Comparison of ENCODE assay signal across 12 cellular contexts in the genomic region with DNA sequence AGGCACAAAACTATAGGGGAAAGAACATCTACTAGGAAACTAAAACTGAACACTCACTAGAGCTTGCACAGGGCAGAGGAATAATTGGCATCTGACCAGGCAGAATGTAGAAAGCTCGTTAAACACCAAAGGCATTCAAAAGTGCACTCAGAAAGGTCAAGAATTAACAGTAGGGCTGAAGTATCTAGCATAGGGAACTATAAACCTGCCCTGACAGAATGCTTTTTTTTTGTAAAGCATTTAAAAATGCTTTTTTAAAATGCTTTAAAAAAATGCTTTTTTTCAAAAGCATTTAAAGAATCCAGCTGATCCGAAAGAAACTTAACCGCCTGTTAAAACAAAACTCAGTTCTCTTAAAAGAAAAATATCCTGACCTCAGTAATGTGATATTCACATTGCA.
DNase-seq lines count a peak whose midpoint lies in the region; ATAC-seq and TF ChIP-seq lines count a peak whose summit lies in the region.
"Had no signal": no experiment of that assay in that cellular context is flagged by ENCODE, and none has a peak within 500 bp of the region (broad histone marks: within the 10 kb centered on the region; RNA-seq: fewer than 3 reads in every experiment).

No MANE protein-coding gene starts in this region.

- no peak overlapping the region for H3K4me3 Mint-ChIP-seq in MCF 10A (ENCODE audit: unreplicated experiment)
- H3K4me3 Mint-ChIP-seq in activated CD4-positive, alpha-beta T cell treated with anti-CD3 and anti-CD28 coated beads, Interleukin-2, amount 10 ng/mL, durations not matched to agents 24 days and 14 days: no peak overlapping the region
- H3K4me3 Mint-ChIP-seq: immature natural killer cell had no signal

- H3K14ac ChIP-seq in mesenchymal stem cell (ENCODE audit: low read length in 2 of 2): no peak overlapping the region

- 83% methylated on average over 1 of the region's 3 CpGs for WGBS in mesenchymal stem cell

- peak overlapping the region; percentile 4 for H3K27ac Mint-ChIP-seq in MCF 10A (ENCODE audit: low read depth, unreplicated experiment)
- no peak overlapping the region for H3K27ac Mint-ChIP-seq in activated CD4-positive, alpha-beta T cell treated with anti-CD3 and anti-CD28 coated beads, Interleukin-2, amount 10 ng/mL, durations not matched to agents 24 days and 14 days
- H3K27ac Mint-ChIP-seq: immature natural killer cell had no signal

- H3K4me1 ChIP-seq in breast epithelium (no peaks in the 10 kb centered on the region), mesenchymal stem cell (ENCODE audit: control insufficient read depth, insufficient read depth, low read depth, low read length) (no peaks in the 10 kb centered on the region)
- H3K4me1 ChIP-seq: HAP-1 had no signal

- no peak overlapping the region for H2AFZ ChIP-seq in mesenchymal stem cell (ENCODE audit: low read depth, low read length)

- no peaks in the 10 kb centered on the region for H3K27me3 Mint-ChIP-seq in MCF 10A (ENCODE audit: insufficient read depth, unreplicated experiment)
- H3K27me3 Mint-ChIP-seq in activated CD4-positive, alpha-beta T cell treated with anti-CD3 and anti-CD28 coated beads, Interleukin-2, amount 10 ng/mL, durations not matched to agents 24 days and 14 days: no peaks in the 10 kb centered on the region

- H3K4ac ChIP-seq in mesenchymal stem cell (ENCODE audit: low read depth in 1 of 2, low read length in 2 of 2): no peak overlapping the region

- H3K27me3 ChIP-seq in breast epithelium (no peaks in the 10 kb centered on the region), mesenchymal stem cell (ENCODE audit: control insufficient read depth in 1 of 2, insufficient read depth in 1 of 2, low read length in 2 of 2) (no peaks in the 10 kb centered on the region)

- POLR2A ChIA-PET in MCF 10A (lab: Yijun Ruan, JAX): interaction anchor here (0.7 to 4.3 kb wide), 12 partner anchors 8 to 150 kb away, joined by 3 to 126 read pairs (median 4); a partner anchor contains a TSS

- no peak for TF ChIP-seq POLR2A in breast epithelium (IDR thresholded peaks at IDR 0.05)

- ATAC-seq in HG03432 (IDR thresholded peaks at IDR 0.05; ENCODE audit: unreplicated experiment): no peak

- H3K36me3 ChIP-seq in breast epithelium (no peaks in the 10 kb centered on the region), mesenchymal stem cell (ENCODE audit: control insufficient read depth in 1 of 2, insufficient read depth in 2 of 2, low read depth in 1 of 2, low read length in 2 of 2) (no peaks in the 10 kb centered on the region)
- H3K36me3 ChIP-seq: HAP-1 had no signal

- no peak overlapping the region for H4K8ac ChIP-seq in mesenchymal stem cell (ENCODE audit: low read length)

- H3K9me3 Mint-ChIP-seq in MCF 10A (ENCODE audit: unreplicated experiment): peaks cover 15% of the 10 kb centered on the region
- peaks cover 4% of the 10 kb centered on the region for H3K9me3 Mint-ChIP-seq in activated CD4-positive, alpha-beta T cell treated with anti-CD3 and anti-CD28 coated beads, Interleukin-2, amount 10 ng/mL, durations not matched to agents 24 days and 14 days

- no peaks in the 10 kb centered on the region for H3K79me1 ChIP-seq in mesenchymal stem cell (replicated peaks; ENCODE audit: low read length, poor library complexity, severe bottlenecking)

- CTCF ChIA-PET in MCF 10A (lab: Yijun Ruan, JAX): interaction anchor here (0.7 to 1.5 kb wide), 3 partner anchors 10 to 170 kb away, joined by 3 to 4 read pairs (median 4); no protein-coding TSS in a partner anchor

- H3K9ac ChIP-seq in mesenchymal stem cell (ENCODE audit: low read length): no peak overlapping the region

- H2BK15ac ChIP-seq in mesenchymal stem cell (ENCODE audit: low read depth, poor library complexity, severe bottlenecking): no peak overlapping the region

- H3K18ac ChIP-seq in mesenchymal stem cell (ENCODE audit: low read depth in 1 of 2, low read length in 2 of 2): no peak overlapping the region

- H3K9me3 ChIP-seq in breast epithelium (no peaks in the 10 kb centered on the region), mesenchymal stem cell (ENCODE audit: control insufficient read depth, low read length) (no peaks in the 10 kb centered on the region)
- H3K9me3 ChIP-seq: HAP-1 had no signal

- H3K36me3 Mint-ChIP-seq in MCF 10A (ENCODE audit: insufficient read depth, unreplicated experiment): no peaks in the 10 kb centered on the region
- no peaks in the 10 kb centered on the region for H3K36me3 Mint-ChIP-seq in activated CD4-positive, alpha-beta T cell treated with anti-CD3 and anti-CD28 coated beads, Interleukin-2, amount 10 ng/mL, durations not matched to agents 24 days and 14 days (ENCODE audit: low read depth)
- H3K36me3 Mint-ChIP-seq: immature natural killer cell had no signal

- no peak overlapping the region for H4K91ac ChIP-seq in mesenchymal stem cell (ENCODE audit: low read length)

- H3K4me1 Mint-ChIP-seq in MCF 10A (ENCODE audit: insufficient read depth, unreplicated experiment): peaks cover 24% of the 10 kb centered on the region
- no peaks in the 10 kb centered on the region for H3K4me1 Mint-ChIP-seq in activated CD4-positive, alpha-beta T cell treated with anti-CD3 and anti-CD28 coated beads, Interleukin-2, amount 10 ng/mL, durations not matched to agents 24 days and 14 days
- H3K4me1 Mint-ChIP-seq: immature natural killer cell had no signal

- no peak overlapping the region for H3K4me3 ChIP-seq in breast epithelium
- no peak overlapping the region for H3K4me3 ChIP-seq in choroid plexus epithelial cell (ENCODE audit: low read depth, low read length)
- no peak overlapping the region for H3K4me3 ChIP-seq in mesenchymal stem cell (ENCODE audit: insufficient read depth in 1 of 2, low read depth in 1 of 2, low read length in 2 of 2)
- H3K4me3 ChIP-seq: HAP-1 had no signal

- DNase-seq in MCF 10A (ENCODE audit: unreplicated experiment) (peak; percentile 21), breast epithelium (ENCODE audit: low spot score in 2 of 2) (no peak), choroid plexus epithelial cell (ENCODE audit: low read depth) (peak; percentile 88), mesenchymal stem cell (no peak), dedifferentiated amniotic fluid mesenchymal stem cell (ENCODE audit: extremely low spot score) (no peak), GM20000 (ENCODE audit: low spot score) (no peak)
- no peak for DNase-seq in activated CD4-positive, alpha-beta T cell treated with anti-CD3 and anti-CD28 coated beads, Interleukin-2, amount 10 ng/mL, durations not matched to agents 24 days and 14 days
- DNase-seq: activated gamma-delta T cell, immature natural killer cell, NCI-H146 had no signal

- TF ChIP-seq CTCF in MCF 10A (IDR thresholded peaks at IDR 0.05; ENCODE audit: unreplicated experiment) (no peak), breast epithelium (IDR thresholded peaks at IDR 0.05) (no peak), choroid plexus epithelial cell (conservative IDR thresholded peaks at IDR 0.05; ENCODE audit: low read depth, low read length) (no peak), GM20000 (IDR thresholded peaks at IDR 0.05; ENCODE audit: extremely low read depth, missing control alignments) (no peak)

- no peak overlapping the region for H3K27ac ChIP-seq in breast epithelium
- H3K27ac ChIP-seq in mesenchymal stem cell (ENCODE audit: low read length, poor library complexity, severe bottlenecking): peak overlapping the region; percentile 34

- H3K4me2 ChIP-seq in mesenchymal stem cell (ENCODE audit: low read length, poor library complexity, severe bottlenecking): no peak overlapping the region

- H2BK12ac ChIP-seq in mesenchymal stem cell (ENCODE audit: low read length in 2 of 2): no peak overlapping the region

- no peak overlapping the region for H2BK120ac ChIP-seq in mesenchymal stem cell (ENCODE audit: low read depth, low read length)

- no peak overlapping the region for H2BK5ac ChIP-seq in mesenchymal stem cell (ENCODE audit: low read depth, low read length, poor library complexity, severe bottlenecking)

- intact Hi-C loops in MCF 10A (cut with micrococcal nuclease): no loop called here
- intact Hi-C loops in breast epithelium (cut with DNase I; ENCODE audit: low total_unique reads): no loop called here
- intact Hi-C loops in activated CD4-positive, alpha-beta T cell treated with anti-CD3 and anti-CD28 coated beads, Interleukin-2, amount 10 ng/mL, durations not matched to agents 24 days and 14 days (cut with micrococcal nuclease): no loop called here

- no TSS peak for BruUV-seq in MCF 10A (replicated peaks; lab: Mats Ljungman, UMichigan)

- no peak overlapping the region for H2AK5ac ChIP-seq in mesenchymal stem cell (ENCODE audit: low read length, severe bottlenecking)

- H3K23ac ChIP-seq in mesenchymal stem cell (ENCODE audit: low read length in 2 of 2): no peak overlapping the region

Comparison
In these comparisons a context has a peak if more than half of its experiments do, and no peak if none do; other contexts are left out.
1. DNase-seq: peak in MCF 10A (single experiment) and choroid plexus epithelial cell (single experiment); none in breast epithelium (0 of 2), mesenchymal stem cell (single experiment), activated CD4-positive, alpha-beta T cell treated with anti-CD3 and anti-CD28 coated beads, Interleukin-2, amount 10 ng/mL, durations not matched to agents 24 days and 14 days (single experiment), dedifferentiated amniotic fluid mesenchymal stem cell (single experiment) and GM20000 (single experiment).